8 cellular contexts compared by ENCODE assay signal in the genomic region with DNA sequence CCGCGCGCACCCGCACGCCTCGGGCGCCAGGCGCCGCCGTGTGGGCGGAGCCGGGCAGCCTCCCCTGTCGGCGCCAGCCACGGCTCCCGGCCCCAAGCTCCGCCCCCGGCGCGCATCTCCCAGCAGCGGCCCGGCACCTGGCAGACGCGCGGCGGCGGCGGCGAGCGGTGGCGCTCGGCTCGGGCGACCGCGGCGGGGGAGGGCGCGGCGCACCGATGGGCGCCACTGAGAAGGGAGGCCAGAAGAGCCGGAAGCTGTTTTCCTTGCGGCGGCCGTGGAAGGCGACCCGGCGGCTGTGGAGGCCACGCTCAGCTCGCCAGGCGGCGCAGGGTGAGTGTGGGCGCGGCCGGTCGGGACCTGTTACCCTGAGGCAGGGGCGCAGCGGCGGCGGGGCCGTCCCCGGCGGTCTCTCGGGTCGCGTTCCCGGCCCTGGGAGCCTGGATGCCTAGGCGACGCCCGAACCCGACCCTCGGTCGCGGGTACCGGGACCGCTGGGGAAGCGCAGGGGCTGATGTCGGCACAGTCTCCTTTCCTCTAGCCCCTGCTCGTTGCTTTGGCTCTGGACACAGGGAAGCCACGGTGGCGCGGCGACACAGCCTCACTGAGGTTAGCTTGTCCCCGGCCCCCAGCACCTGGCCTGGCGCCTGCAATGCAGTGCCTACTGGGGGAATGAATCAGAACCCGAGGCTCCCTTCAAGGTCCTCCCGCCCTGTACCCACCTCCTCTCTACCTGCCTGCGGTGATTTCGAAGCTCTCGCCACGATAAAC. TPM values are rescaled to one million over a fixed set of nuclear protein-coding genes. Genes with fewer than 3 reads are reported as not detected.
DNase-seq lines count a peak whose midpoint lies in the region; ATAC-seq and TF ChIP-seq lines count a peak whose summit lies in the region.

No MANE protein-coding gene starts in this region.

- no peak overlapping the region for H2BK12ac ChIP-seq in H9 (ENCODE audit: insufficient read length, low read depth, low read length)

- no peak overlapping the region for H2BK20ac ChIP-seq in H9 (ENCODE audit: low read depth, low read length, poor library complexity, severe bottlenecking)

- H2BK120ac ChIP-seq in H9 (ENCODE audit: low read depth, low read length, poor library complexity, severe bottlenecking), result no peak overlapping the region

- H3K36me3 ChIP-seq in GM06990 (ENCODE audit: control insufficient read depth, insufficient read depth, low read length) (no peaks in the 10 kb centered on the region), SK-N-MC (ENCODE audit: insufficient read depth, low read length) (no peaks in the 10 kb centered on the region), parathyroid adenoma (ENCODE audit: control insufficient read depth, insufficient read depth, low read length) (no peaks in the 10 kb centered on the region)

- H3K27ac ChIP-seq in H9 (ENCODE audit: insufficient read length, low read depth, low read length) (no peak overlapping the region), SK-N-MC (no peak overlapping the region), parathyroid adenoma (peak overlapping the region; percentile 60)

- H3K18ac ChIP-seq in H9 (ENCODE audit: insufficient read length, low read depth, low read length), result no peak overlapping the region

- H3K27ac Mint-ChIP-seq in H9, result peak overlapping the region in 1 of 3 experiments; percentile 93; a peak in 2 of 7 replicates
- H3K27ac Mint-ChIP-seq in type B pancreatic cell, result peak overlapping the region; percentile 72

- H3K4me3 ChIP-seq in GM06990 (replicated peaks; ENCODE audit: low read depth, low read length) (peak overlapping the region; percentile 83), SK-N-MC (peak overlapping the region; percentile 94), parathyroid adenoma (ENCODE audit: low read depth, low read length) (peak overlapping the region; percentile 62)

- no peak overlapping the region for H3K4ac ChIP-seq in H9 (ENCODE audit: low read depth, low read length)

- H2BK15ac ChIP-seq in H9 (ENCODE audit: low read depth, low read length), result no peak overlapping the region

- TF ChIP-seq CTCF in GM06990 (IDR thresholded peaks at IDR 0.05; ENCODE audit: insufficient read depth, low read length, poor library complexity, severe bottlenecking), result peak; percentile 6
- 0 out of 3 replicates have a peak, but pooled peaks have one; percentile 12 for TF ChIP-seq CTCF in H9 (conservative IDR thresholded peaks at IDR 0.05)
- TF ChIP-seq CTCF in parathyroid adenoma (IDR thresholded peaks at IDR 0.05), result no peak
- TF ChIP-seq CTCF in type B pancreatic cell (conservative IDR thresholded peaks at IDR 0.05), result peak; percentile 43

- H4K8ac ChIP-seq in H9 (replicated peaks; ENCODE audit: insufficient read length, low read depth, low read length), result no peak overlapping the region

- H3K56ac ChIP-seq in H9 (ENCODE audit: insufficient read length, low read depth, low read length), result no peak overlapping the region

- H3K4me1 ChIP-seq in H9 (ENCODE audit: insufficient read depth, low read length) (peaks cover 1% of the 10 kb centered on the region), parathyroid adenoma (no peaks in the 10 kb centered on the region)

- peak; percentile 98 for ATAC-seq in Right ventricle myocardium superior (ENCODE audit: poor library complexity)

- no peak overlapping the region for H4K91ac ChIP-seq in H9 (ENCODE audit: insufficient read length, low read depth, low read length)

- H4K5ac ChIP-seq in H9 (ENCODE audit: insufficient read length, low read depth, low read length), result no peak overlapping the region

- H3K36me3 Mint-ChIP-seq in H9 (ENCODE audit: insufficient read depth in 1 of 3, low read depth in 3 of 3), result no peaks in the 10 kb centered on the region; a peak in 1 of 7 replicates
- H3K36me3 Mint-ChIP-seq in type B pancreatic cell, result no peaks in the 10 kb centered on the region

- H3K14ac ChIP-seq in H9 (ENCODE audit: insufficient read depth, low read length), result peak overlapping the region; percentile 32; the same call in 1 of the 2 replicates

- no peak overlapping the region for H3T11ph ChIP-seq in H9 (ENCODE audit: low read length)

- H2BK5ac ChIP-seq in H9 (ENCODE audit: insufficient read length, low read length), result no peak overlapping the region

- H2AFZ ChIP-seq in H9 (ENCODE audit: low read length), result no peak overlapping the region
- H2AFZ ChIP-seq in parathyroid adenoma, result peak overlapping the region; percentile 84

- H3K79me2 ChIP-seq in H9 (ENCODE audit: insufficient read depth, low read length) (no peaks in the 10 kb centered on the region), parathyroid adenoma (no peaks in the 10 kb centered on the region)

- peak overlapping the region; percentile 76 for H3K4me2 ChIP-seq in H9 (ENCODE audit: insufficient read depth, insufficient read length, low read length)
- peak overlapping the region; percentile 91 for H3K4me2 ChIP-seq in parathyroid adenoma (ENCODE audit: low read length)

- H2AK5ac ChIP-seq in H9 (ENCODE audit: insufficient read length, low read length), result no peak overlapping the region

- no peaks in the 10 kb centered on the region for H3K27me3 ChIP-seq in GM06990 (replicated peaks; ENCODE audit: control insufficient read depth, insufficient read depth, low read length)
- no peaks in the 10 kb centered on the region; the same call in 1 of the 2 replicates for H3K27me3 ChIP-seq in H9 (ENCODE audit: insufficient read depth, low read length)
- H3K27me3 ChIP-seq in parathyroid adenoma (ENCODE audit: control insufficient read depth, insufficient read depth, low read length), result no peaks in the 10 kb centered on the region

- WGBS in H9 (ENCODE audit: extremely low coverage, insufficient read length, low lambda C conversion rate), result no CpG with 5 or more reads among the region's 92 CpGs

- H3K27me3 Mint-ChIP-seq in H9 (ENCODE audit: low read depth), result peaks cover 37% of the 10 kb centered on the region
- peaks cover 25% of the 10 kb centered on the region for H3K27me3 Mint-ChIP-seq in type B pancreatic cell

- peaks cover 14% of the 10 kb centered on the region for H3K23me2 ChIP-seq in H9 (ENCODE audit: insufficient read length, low read depth, low read length, poor library complexity, severe bottlenecking)

- H3K9me3 Mint-ChIP-seq in H9, result no peaks in the 10 kb centered on the region; a peak in 2 of 5 replicates
- no peaks in the 10 kb centered on the region for H3K9me3 Mint-ChIP-seq in type B pancreatic cell

- H4K20me1 ChIP-seq in H9 (ENCODE audit: control insufficient read depth, insufficient read depth, insufficient read length), result no peaks in the 10 kb centered on the region

- H3K4me3 Mint-ChIP-seq in H9 (peak overlapping the region; percentile 79 to 93), type B pancreatic cell (peak overlapping the region; percentile 95)

- peak; percentile 89 for DNase-seq in GM06990 (ENCODE audit: extremely low read depth, insufficient read length)
- DNase-seq in H9, result peak; percentile 81
- peak; percentile 80 for DNase-seq in M059J (ENCODE audit: low read depth)
- DNase-seq in SK-N-MC (ENCODE audit: low read depth, low spot score), result no peak
- peak; percentile 91 for DNase-seq in activated naive CD4-positive, alpha-beta T cell treated with anti-CD3 and anti-CD28 coated beads, Interleukin-2, amount 50 U/mL, for 16 hours
- DNase-seq in Right ventricle myocardium superior, result peak; percentile 87
- DNase-seq in type B pancreatic cell (ENCODE audit: extremely low spot score, unreplicated experiment), result peak; percentile 85

- H3K79me1 ChIP-seq in H9 (ENCODE audit: insufficient read depth, low read depth, low read length, poor library complexity, severe bottlenecking), result no peaks in the 10 kb centered on the region

- H3K9ac ChIP-seq in H9 (ENCODE audit: extremely low read depth, insufficient read length, low read length), result no peak overlapping the region
- H3K9ac ChIP-seq in SK-N-MC (ENCODE audit: insufficient read length), result peak overlapping the region; percentile 69
- no peak overlapping the region for H3K9ac ChIP-seq in parathyroid adenoma

- H3K9me3 ChIP-seq in H9 (ENCODE audit: control insufficient read depth, low read depth, low read length) (no peaks in the 10 kb centered on the region), SK-N-MC (ENCODE audit: low read depth, low read length) (no peaks in the 10 kb centered on the region), parathyroid adenoma (ENCODE audit: control insufficient read depth, low read length) (no peaks in the 10 kb centered on the region)

- H3K4me1 Mint-ChIP-seq in H9 (peaks cover 20 to 24% of the 10 kb centered on the region in 2 experiments), type B pancreatic cell (ENCODE audit: unreplicated experiment) (peaks cover 15% of the 10 kb centered on the region)

- no peak overlapping the region for H3K23ac ChIP-seq in H9 (ENCODE audit: insufficient read length, low read depth, low read length)

- intact Hi-C loops in Right ventricle myocardium superior (cut with DNase I), result no loop called here

RNA-seq across cellular contexts. Expression of a gene that starts 54.8 kb away (rescaled TPM):
- total RNA-seq in H9 (2021) (2.2 TPM in 2 replicates), Right ventricle myocardium superior (2.0 TPM), type B pancreatic cell (ENCODE audit: low replicate concordance) (4.1 and 10.4 TPM in 2 replicates)
- total RNA-seq in M059J (2014; rRNA removed; shearing (Covaris generic)), result 5.3 and 7.9 TPM in 2 replicates
